8 cellular contexts compared by ENCODE assay signal in the genomic region with DNA sequence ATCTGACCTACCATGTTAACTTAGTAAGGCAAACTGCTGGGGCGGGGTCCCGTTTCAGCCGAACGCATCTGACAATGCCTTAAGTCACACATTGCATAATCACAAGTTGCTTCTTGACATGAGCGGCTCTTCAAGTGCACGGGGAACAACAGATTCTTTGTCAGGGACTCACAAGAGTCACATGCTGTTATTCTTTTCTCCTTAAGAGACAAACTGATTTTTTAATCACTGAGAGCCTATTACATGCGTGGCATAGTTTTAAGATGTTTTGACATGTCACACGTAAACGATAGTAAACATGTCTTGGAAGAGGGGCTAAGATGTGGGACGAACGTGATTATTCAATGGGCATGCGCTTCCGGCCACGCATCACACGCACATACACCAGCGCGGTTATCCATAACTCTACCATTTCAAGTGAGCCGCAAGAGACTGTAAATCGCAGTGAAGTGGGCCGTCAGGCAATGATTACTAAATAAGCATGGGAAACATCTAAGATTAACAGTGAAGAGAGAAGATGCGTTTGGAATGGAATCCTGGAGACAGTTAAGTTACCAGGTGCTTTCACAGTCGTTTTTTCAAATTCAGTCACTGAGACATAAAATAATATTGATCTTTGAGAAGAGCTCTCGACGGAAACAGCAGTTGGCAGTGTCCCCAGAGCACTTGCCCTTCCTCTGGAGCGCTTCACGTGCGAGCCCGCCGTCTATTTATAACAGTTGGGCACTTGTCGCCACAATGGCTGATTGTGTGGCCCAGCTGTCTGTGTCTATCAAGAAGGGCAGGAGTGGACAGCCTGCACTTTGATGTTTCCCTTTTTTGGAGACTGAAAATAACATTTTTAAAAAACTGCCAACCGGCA.
A peak's percentile ranks its signal among the peaks of the same experiment; 100 is the strongest.
DNase-seq lines count a peak whose midpoint lies in the region; ATAC-seq lines count a peak whose summit lies in the region.

No MANE protein-coding gene starts in this region.

- peak overlapping the region; percentile 6 to 79 for H3K27ac Mint-ChIP-seq in effector memory CD8-positive, alpha-beta T cell
- no peak overlapping the region for H3K27ac Mint-ChIP-seq in activated naive CD4-positive, alpha-beta T cell treated with anti-CD3 and anti-CD28 coated beads for 36 hours
- H3K27ac Mint-ChIP-seq in activated CD4-positive, alpha-beta T cell treated with anti-CD3 and anti-CD28 coated beads, Interleukin-2, amount 10 ng/mL, durations not matched to agents 24 days and 14 days = no peak overlapping the region

- no peaks in the 10 kb centered on the region for H3K36me3 ChIP-seq in GM23248 (ENCODE audit: low read depth)

- peaks cover 19% of the 10 kb centered on the region for H3F3A ChIP-seq in GM23248 (ENCODE audit: insufficient read depth)

- peaks cover 24% of the 10 kb centered on the region for H3K4me1 ChIP-seq in GM23248 (ENCODE audit: insufficient read depth)

- H3K9me2 ChIP-seq in GM23248 (ENCODE audit: insufficient read depth) = no peaks in the 10 kb centered on the region

- 2 to 4% methylated on average over 31 of the region's 31 CpGs for WGBS in GM23248 (ENCODE audit: low coverage in 1 of 2, low lambda C conversion rate in 2 of 2, missing lambda C conversion rate in 2 of 2), 2 experiments

- peak overlapping the region in 1 of 2 donors; percentile 29 for H3K4me3 Mint-ChIP-seq in effector memory CD8-positive, alpha-beta T cell
- H3K4me3 Mint-ChIP-seq in activated naive CD4-positive, alpha-beta T cell treated with anti-CD3 and anti-CD28 coated beads for 36 hours = no peak overlapping the region
- no peak overlapping the region for H3K4me3 Mint-ChIP-seq in activated CD4-positive, alpha-beta T cell treated with anti-CD3 and anti-CD28 coated beads, Interleukin-2, amount 10 ng/mL, durations not matched to agents 24 days and 14 days

- H3K9me3 Mint-ChIP-seq in effector memory CD8-positive, alpha-beta T cell = no peaks in the 10 kb centered on the region
- H3K9me3 Mint-ChIP-seq in activated naive CD4-positive, alpha-beta T cell treated with anti-CD3 and anti-CD28 coated beads for 36 hours = no peaks in the 10 kb centered on the region
- no peaks in the 10 kb centered on the region for H3K9me3 Mint-ChIP-seq in activated CD4-positive, alpha-beta T cell treated with anti-CD3 and anti-CD28 coated beads, Interleukin-2, amount 10 ng/mL, durations not matched to agents 24 days and 14 days

- CTCF ChIA-PET in activated naive CD4-positive, alpha-beta T cell treated with anti-CD3 and anti-CD28 coated beads for 36 hours (lab: Charles Lee) = no interaction called here

- peak overlapping the region; percentile 36 for H2AFZ ChIP-seq in GM23248

- H3K27me3 ChIP-seq in GM23248 (replicated peaks; ENCODE audit: insufficient read depth) = no peaks in the 10 kb centered on the region

- H3K79me2 ChIP-seq in GM23248 (ENCODE audit: insufficient read depth) = peaks cover 8% of the 10 kb centered on the region; the same call in 1 of the 2 replicates

- peak overlapping the region; percentile 91 for H3K27ac ChIP-seq in GM23248

- peak; percentile 46 for ATAC-seq in effector memory CD8-positive, alpha-beta T cell (replicated peaks)
- ATAC-seq in GM21529 (IDR thresholded peaks at IDR 0.05; ENCODE audit: unreplicated experiment) = no peak

- H4K20me1 ChIP-seq in GM23248 (ENCODE audit: insufficient read depth) = no peaks in the 10 kb centered on the region

- H3K4me2 ChIP-seq in GM23248 (ENCODE audit: unreplicated experiment) = peak overlapping the region; percentile 77

- H3K27me3 Mint-ChIP-seq in effector memory CD8-positive, alpha-beta T cell = no peaks in the 10 kb centered on the region
- H3K27me3 Mint-ChIP-seq in activated naive CD4-positive, alpha-beta T cell treated with anti-CD3 and anti-CD28 coated beads for 36 hours (ENCODE audit: low read depth) = peaks cover 4% of the 10 kb centered on the region
- peaks cover 2% of the 10 kb centered on the region for H3K27me3 Mint-ChIP-seq in activated CD4-positive, alpha-beta T cell treated with anti-CD3 and anti-CD28 coated beads, Interleukin-2, amount 10 ng/mL, durations not matched to agents 24 days and 14 days

- in situ Hi-C loops in GM23248 (cut with MboI) = no loop called here

- peak; percentile 93 for DNase-seq in GM23248
- DNase-seq in NCI-H69 (lab: John Stamatoyannopoulos, UW) = peak; percentile 18
- no peak for DNase-seq in effector memory CD8-positive, alpha-beta T cell
- peak; percentile 99 for DNase-seq in myocyte (ENCODE audit: low read depth)
- DNase-seq in activated naive CD4-positive, alpha-beta T cell treated with anti-CD3 and anti-CD28 coated beads for 36 hours = no peak
- DNase-seq in stimulated activated CD4-positive, alpha-beta T cell treated with anti-CD3 and anti-CD28 coated beads, Interleukin-4, amount 100 ng/mL, for 1 hour = no peak
- no peak for DNase-seq in activated CD4-positive, alpha-beta T cell treated with anti-CD3 and anti-CD28 coated beads, Interleukin-2, amount 10 ng/mL, durations not matched to agents 24 days and 14 days

- H3K9ac ChIP-seq in GM23248 = peak overlapping the region; percentile 79

- peaks cover 9 to 19% of the 10 kb centered on the region in 2 donors for H3K4me1 Mint-ChIP-seq in effector memory CD8-positive, alpha-beta T cell (ENCODE audit: low read depth in 2 of 2)
- peaks cover 5% of the 10 kb centered on the region for H3K4me1 Mint-ChIP-seq in activated naive CD4-positive, alpha-beta T cell treated with anti-CD3 and anti-CD28 coated beads for 36 hours (ENCODE audit: low read depth)
- peaks cover 2% of the 10 kb centered on the region for H3K4me1 Mint-ChIP-seq in activated CD4-positive, alpha-beta T cell treated with anti-CD3 and anti-CD28 coated beads, Interleukin-2, amount 10 ng/mL, durations not matched to agents 24 days and 14 days

- H3K9me3 ChIP-seq in GM23248 (ENCODE audit: low read depth) = no peaks in the 10 kb centered on the region

- H3K36me3 Mint-ChIP-seq in effector memory CD8-positive, alpha-beta T cell (ENCODE audit: insufficient read depth) = peaks cover 11% of the 10 kb centered on the region
- no peaks in the 10 kb centered on the region for H3K36me3 Mint-ChIP-seq in activated naive CD4-positive, alpha-beta T cell treated with anti-CD3 and anti-CD28 coated beads for 36 hours (ENCODE audit: low read depth)
- no peaks in the 10 kb centered on the region for H3K36me3 Mint-ChIP-seq in activated CD4-positive, alpha-beta T cell treated with anti-CD3 and anti-CD28 coated beads, Interleukin-2, amount 10 ng/mL, durations not matched to agents 24 days and 14 days (ENCODE audit: low read depth)

- H3K4me3 ChIP-seq in GM23248 = peak overlapping the region; percentile 64

- intact Hi-C loops in activated naive CD4-positive, alpha-beta T cell treated with anti-CD3 and anti-CD28 coated beads for 36 hours (cut with micrococcal nuclease) = no loop called here
- intact Hi-C loops in activated CD4-positive, alpha-beta T cell treated with anti-CD3 and anti-CD28 coated beads, Interleukin-2, amount 10 ng/mL, durations not matched to agents 24 days and 14 days (cut with micrococcal nuclease) = no loop called here

Comparison
In these comparisons a context has a peak if more than half of its experiments do, and no peak if none do; other contexts are left out.
1. DNase-seq: peak in GM23248 (single experiment), NCI-H69 (single experiment) and myocyte (single experiment); none in effector memory CD8-positive, alpha-beta T cell (0 of 3), activated naive CD4-positive, alpha-beta T cell treated with anti-CD3 and anti-CD28 coated beads for 36 hours (single experiment), stimulated activated CD4-positive, alpha-beta T cell treated with anti-CD3 and anti-CD28 coated beads, Interleukin-4, amount 100 ng/mL, for 1 hour (single experiment) and activated CD4-positive, alpha-beta T cell treated with anti-CD3 and anti-CD28 coated beads, Interleukin-2, amount 10 ng/mL, durations not matched to agents 24 days and 14 days (single experiment).
2. H3K27ac Mint-ChIP-seq: peak in effector memory CD8-positive, alpha-beta T cell (2 of 2); none in activated naive CD4-positive, alpha-beta T cell treated with anti-CD3 and anti-CD28 coated beads for 36 hours (single experiment) and activated CD4-positive, alpha-beta T cell treated with anti-CD3 and anti-CD28 coated beads, Interleukin-2, amount 10 ng/mL, durations not matched to agents 24 days and 14 days (single experiment).